In genomic region chr2:235444101-235444597, GRCh38 we compare ENCODE assay signal across 25 cellular contexts. TPM values are rescaled to one million over a fixed set of nuclear protein-coding genes. Genes with fewer than 3 reads are reported as not detected.
DNase-seq lines count a peak whose midpoint lies in the region; ATAC-seq and TF ChIP-seq lines count a peak whose summit lies in the region.
"Had no signal": no experiment of that assay in that cellular context is flagged by ENCODE, and none has a peak within 500 bp of the region (broad histone marks: within the 10 kb centered on the region; RNA-seq: fewer than 3 reads in every experiment).

No MANE protein-coding gene starts in this region.

- no peaks in the 10 kb centered on the region for H3K27me3 ChIP-seq in mammary epithelial cell (ENCODE audit: insufficient read depth, low read length)
- H3K27me3 ChIP-seq: ascending aorta, gastrocnemius medialis, SJSA1 had no signal

- no peaks in the 10 kb centered on the region for H3K79me2 ChIP-seq in mammary epithelial cell (ENCODE audit: insufficient read depth, low read length)

- H3K4me3 Mint-ChIP-seq in activated T-helper 2 cell treated with anti-CD3 and anti-CD28 coated beads, Interferon-gamma antibody, Interleukin-2, Interleukin-4, amounts not matched to agents 10 μg/mL and 5 μg/mL and 100 μg/mL, durations not matched to agents 14 hours and 24 hours and 36 hours (ENCODE audit: low read depth) = no peak overlapping the region
- H3K4me3 Mint-ChIP-seq: CD4-positive, CD25-positive, alpha-beta regulatory T cell; memory B cell; natural killer cell; stimulated activated memory B cell treated with anti-CD40 and anti-IgM and Interleukin-4, amounts not matched to agents 10 μg/mL and 1 μg/mL and 100 μg/mL, for 72 hours; T-helper 2 cell treated with Interferon-gamma antibody and Interleukin-4, amounts not matched to agents 5 μg/mL and 100 μg/mL, for 36 hours had no signal

- peak; percentile 37 for DNase-seq in HT1080 (ENCODE audit: low read depth)
- DNase-seq in mammary epithelial cell = peak; percentile 35
- DNase-seq in mucosa of gallbladder (ENCODE audit: low spot score) = peak; percentile 71
- DNase-seq in activated T-helper 2 cell treated with anti-CD3 and anti-CD28 coated beads, Interferon-gamma antibody, Interleukin-2, Interleukin-4, amounts not matched to agents 10 μg/mL and 5 μg/mL and 100 μg/mL, durations not matched to agents 14 hours and 24 hours and 36 hours (ENCODE audit: low spot score) = no peak
- DNase-seq: activated naive CD4-positive, alpha-beta T cell treated with anti-CD3 and anti-CD28 coated beads, Interleukin-2, amount 50 U/mL, for 16 hours; activated T-cell treated with anti-CD3 and anti-CD28 coated beads, Interleukin-2, amount 50 U/mL, for 48 hours; CD4-positive, CD25-positive, alpha-beta regulatory T cell; gastrocnemius medialis; HCEC 1CT; MM.1S; natural killer cell; NCI-H1694; NCI-H748 treated with DMSO at 0.1 percent for 48 hours had no signal

- H3K9ac ChIP-seq in mammary epithelial cell (ENCODE audit: insufficient read depth, low read length) = no peak overlapping the region

- dilution Hi-C loops in mammary epithelial cell (cut with HindIII; ENCODE audit: low sequenced_read_pairs) = no loop called here

- ATAC-seq in GM18907 (IDR thresholded peaks at IDR 0.05; ENCODE audit: unreplicated experiment) (no peak), GM18511 (IDR thresholded peaks at IDR 0.05; ENCODE audit: unreplicated experiment) (no peak), HG03045 (IDR thresholded peaks at IDR 0.05; ENCODE audit: unreplicated experiment) (no peak)
- ATAC-seq: activated CD4-positive, CD25-positive, alpha-beta regulatory T cell treated with anti-CD3 and anti-CD28 coated beads, Interleukin-2, amount 50 U/mL, for 24 hours; esophagus mucosa; gastrocnemius medialis; natural killer cell; stimulated activated memory B cell treated with anti-CD40 and anti-IgM and Interleukin-4, amounts not matched to agents 10 μg/mL and 1 μg/mL and 100 μg/mL, for 72 hours had no signal

- TF ChIP-seq CTCF in C4-2B (conservative IDR thresholded peaks at IDR 0.05) (no peak), mammary epithelial cell (conservative IDR thresholded peaks at IDR 0.05 in 1 of 2, IDR thresholded peaks at IDR 0.05 in 1 of 2; ENCODE audit: extremely low read depth in 1 of 2, insufficient read depth in 1 of 2, low read depth in 1 of 2, low read length in 2 of 2) (no peak)

- CTCF ChIA-PET in mammary epithelial cell (lab: Charles Lee; ENCODE audit: low non-redundant PET) = no interaction called here

- in situ Hi-C loops in mammary epithelial cell (cut with MboI; ENCODE audit: low sequenced_read_pairs in 2 of 2) = no loop called here

- H3K36me3 ChIP-seq in mammary epithelial cell (ENCODE audit: insufficient read depth, low read length) = no peaks in the 10 kb centered on the region
- H3K36me3 ChIP-seq: ascending aorta, gastrocnemius medialis, SJSA1 had no signal

- no peaks in the 10 kb centered on the region for H3K4me1 ChIP-seq in mammary epithelial cell (ENCODE audit: insufficient read depth, low read length)
- H3K4me1 ChIP-seq: ascending aorta, gastrocnemius medialis, SJSA1 had no signal

- no peak overlapping the region for H3K4me2 ChIP-seq in mammary epithelial cell (ENCODE audit: insufficient read depth, low read depth, low read length)

- no peaks in the 10 kb centered on the region for H4K20me1 ChIP-seq in mammary epithelial cell (ENCODE audit: insufficient read depth, low read length)

- WGBS in mammary epithelial cell (ENCODE audit: low coverage, missing lambda C conversion rate) = 80% methylated on average over 7 of the region's 7 CpGs

- H3K9me3 ChIP-seq in mammary epithelial cell (replicated peaks; ENCODE audit: insufficient read depth, low read length) = peaks cover 4% of the 10 kb centered on the region
- H3K9me3 ChIP-seq: ascending aorta, gastrocnemius medialis, SJSA1 had no signal

- no peaks in the 10 kb centered on the region for H3K27me3 Mint-ChIP-seq in activated T-helper 2 cell treated with anti-CD3 and anti-CD28 coated beads, Interferon-gamma antibody, Interleukin-2, Interleukin-4, amounts not matched to agents 10 μg/mL and 5 μg/mL and 100 μg/mL, durations not matched to agents 14 hours and 24 hours and 36 hours (ENCODE audit: low read depth)
- H3K27me3 Mint-ChIP-seq: memory B cell had no signal

- H3K27ac ChIP-seq in C4-2B (peak overlapping the region; percentile 6; the same call in 1 of the 2 replicates), mammary epithelial cell (ENCODE audit: insufficient read depth, low read depth, low read length) (no peak overlapping the region)
- H3K27ac ChIP-seq: ascending aorta, gastrocnemius medialis, SJSA1 had no signal

- BruUV-seq in mammary epithelial cell (replicated peaks; lab: Mats Ljungman, UMichigan) = no TSS peak

- intact Hi-C loops in mammary epithelial cell (cut with micrococcal nuclease) = no loop called here
- intact Hi-C loops in activated T-helper 2 cell treated with anti-CD3 and anti-CD28 coated beads, Interferon-gamma antibody, Interleukin-2, Interleukin-4, amounts not matched to agents 10 μg/mL and 5 μg/mL and 100 μg/mL, durations not matched to agents 14 hours and 24 hours and 36 hours (cut with micrococcal nuclease) = no loop called here

- no peaks in the 10 kb centered on the region for H3K4me1 Mint-ChIP-seq in activated T-helper 2 cell treated with anti-CD3 and anti-CD28 coated beads, Interferon-gamma antibody, Interleukin-2, Interleukin-4, amounts not matched to agents 10 μg/mL and 5 μg/mL and 100 μg/mL, durations not matched to agents 14 hours and 24 hours and 36 hours (ENCODE audit: low read depth)
- H3K4me1 Mint-ChIP-seq: CD4-positive, CD25-positive, alpha-beta regulatory T cell; memory B cell; natural killer cell; stimulated activated memory B cell treated with anti-CD40 and anti-IgM and Interleukin-4, amounts not matched to agents 10 μg/mL and 1 μg/mL and 100 μg/mL, for 72 hours had no signal

- H3K27ac Mint-ChIP-seq in activated T-helper 2 cell treated with anti-CD3 and anti-CD28 coated beads, Interferon-gamma antibody, Interleukin-2, Interleukin-4, amounts not matched to agents 10 μg/mL and 5 μg/mL and 100 μg/mL, durations not matched to agents 14 hours and 24 hours and 36 hours = no peak overlapping the region
- H3K27ac Mint-ChIP-seq: CD4-positive, CD25-positive, alpha-beta regulatory T cell; memory B cell; natural killer cell; stimulated activated memory B cell treated with anti-CD40 and anti-IgM and Interleukin-4, amounts not matched to agents 10 μg/mL and 1 μg/mL and 100 μg/mL, for 72 hours; T-helper 2 cell treated with Interferon-gamma antibody and Interleukin-4, amounts not matched to agents 5 μg/mL and 100 μg/mL, for 36 hours had no signal

- H3K9me3 Mint-ChIP-seq in activated T-helper 2 cell treated with anti-CD3 and anti-CD28 coated beads, Interferon-gamma antibody, Interleukin-2, Interleukin-4, amounts not matched to agents 10 μg/mL and 5 μg/mL and 100 μg/mL, durations not matched to agents 14 hours and 24 hours and 36 hours = no peaks in the 10 kb centered on the region
- H3K9me3 Mint-ChIP-seq: natural killer cell; T-helper 2 cell treated with Interferon-gamma antibody and Interleukin-4, amounts not matched to agents 5 μg/mL and 100 μg/mL, for 36 hours had no signal

- H2AFZ ChIP-seq in mammary epithelial cell (ENCODE audit: low read depth, low read length) = no peak overlapping the region

- no peak overlapping the region for H3K4me3 ChIP-seq in mammary epithelial cell (replicated peaks in 1 of 3; ENCODE audit: insufficient read depth in 1 of 3, low read depth in 2 of 3, low read length in 3 of 3)
- H3K4me3 ChIP-seq: ascending aorta, gastrocnemius medialis, SJSA1 had no signal

- H3K36me3 Mint-ChIP-seq in activated T-helper 2 cell treated with anti-CD3 and anti-CD28 coated beads, Interferon-gamma antibody, Interleukin-2, Interleukin-4, amounts not matched to agents 10 μg/mL and 5 μg/mL and 100 μg/mL, durations not matched to agents 14 hours and 24 hours and 36 hours (ENCODE audit: low read depth) = no peaks in the 10 kb centered on the region
- H3K36me3 Mint-ChIP-seq: CD4-positive, CD25-positive, alpha-beta regulatory T cell; memory B cell; natural killer cell; stimulated activated memory B cell treated with anti-CD40 and anti-IgM and Interleukin-4, amounts not matched to agents 10 μg/mL and 1 μg/mL and 100 μg/mL, for 72 hours had no signal

RNA-seq across cellular contexts. Expression of gene AGAP1, which starts 49.7 kb away (rescaled TPM):
- total RNA-seq in HT1080 (2014; rRNA removed; shearing (Covaris generic)) = 12.3 and 14.8 TPM in 2 replicates
- polyA plus RNA-seq in HT1080 (2015; cell fraction: cytosol; rRNA removed) = 8.4 and 11.5 TPM in 2 replicates
- 7.0 and 9.5 TPM in 2 replicates for polyA plus RNA-seq in HT1080 (2015; cell fraction: nucleus; rRNA removed)
- total RNA-seq in mammary epithelial cell = 10 to 100 TPM; 11.2 to 28.9 TPM
- polyA plus RNA-seq in mammary epithelial cell = 21.7 TPM
- polyA minus RNA-seq in mammary epithelial cell = 58.1 TPM
- 44.7 TPM for total RNA-seq in mucosa of gallbladder
- 1.8 and 2.2 TPM in 2 replicates for total RNA-seq in activated T-helper 2 cell treated with anti-CD3 and anti-CD28 coated beads, Interferon-gamma antibody, Interleukin-2, Interleukin-4, amounts not matched to agents 10 μg/mL and 5 μg/mL and 100 μg/mL, durations not matched to agents 14 hours and 24 hours and 36 hours
- total RNA-seq: OCI-LY7 had no signal
- polyA plus RNA-seq: CD4-positive, CD25-positive, alpha-beta regulatory T cell had no signal
